Comparison of ENCODE assay signal across 31 cellular contexts in the genomic region with DNA sequence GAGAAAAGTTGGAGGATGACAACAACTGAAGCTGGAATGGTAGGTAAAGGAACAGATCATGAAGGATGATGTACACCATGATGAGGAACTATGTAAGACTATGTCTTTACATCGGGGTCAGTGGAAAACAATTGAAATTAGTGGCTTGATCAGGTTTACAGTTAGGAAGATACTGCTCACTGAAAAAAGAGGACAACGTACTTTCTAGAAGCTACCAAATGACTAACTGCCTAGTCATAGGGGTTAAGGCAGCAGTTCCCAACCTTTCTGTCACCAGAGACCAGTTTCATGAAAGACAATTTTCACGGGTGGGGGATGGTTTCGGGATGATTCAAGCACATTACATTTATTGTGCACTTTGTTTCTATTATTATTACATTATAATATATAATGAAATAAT.
"Had no signal": no experiment of that assay in that cellular context is flagged by ENCODE, and none has a peak within 500 bp of the region (broad histone marks: within the 10 kb centered on the region; RNA-seq: fewer than 3 reads in every experiment).

No MANE protein-coding gene starts in this region.

- ATAC-seq: esophagus mucosa; foreskin keratinocyte; gastroesophageal sphincter; heart left ventricle; left lobe of liver; mucosa of descending colon; natural killer cell treated with Interleukin-12 subunit alpha and Interleukin-12 subunit beta and Interleukin-15 and Interleukin-18, amount 100 ng/mL, for 72 hours; right cardiac atrium; stimulated activated memory B cell treated with anti-CD40 and anti-IgM and Interleukin-4, amounts not matched to agents 10 μg/mL and 1 μg/mL and 100 μg/mL, for 72 hours; stimulated activated naive CD8-positive, alpha-beta T cell treated with anti-CD3 and anti-CD28 coated beads, Interleukin-15, Interleukin-2, amounts not matched to agents 100 U/mL and 50 U/mL, for 24 hours had no signal

- H3K9me3 ChIP-seq: colonic mucosa, gastroesophageal sphincter, heart left ventricle, mucosa of descending colon, neutrophil, prostate gland, sigmoid colon, testis, tibial artery had no signal

- H3K27me3 ChIP-seq: colonic mucosa, gastroesophageal sphincter, heart left ventricle, hepatocyte, sigmoid colon, testis, tibial artery had no signal

- H3K9me3 Mint-ChIP-seq: dendritic cell treated with granulocyte-macrophage colony-stimulating factor and Interleukin-4, amounts not matched to agents 40 ng/mL and 50 ng/mL, for 4 days; endodermal cell; naive B cell; natural killer cell treated with Interleukin-12 subunit alpha and Interleukin-12 subunit beta and Interleukin-15 and Interleukin-18, amount 100 ng/mL, for 72 hours; stimulated activated memory B cell treated with anti-CD40 and anti-IgM and Interleukin-4, amounts not matched to agents 10 μg/mL and 1 μg/mL and 100 μg/mL, for 72 hours; type B pancreatic cell had no signal

- H3K27ac ChIP-seq: colonic mucosa, epithelial cell of prostate, foreskin keratinocyte, gastroesophageal sphincter, heart left ventricle, hepatocyte, neutrophil, parathyroid adenoma, prostate gland, sigmoid colon, testis, tibial artery had no signal

- H3K36me3 Mint-ChIP-seq: mesothelial cell of epicardium; naive B cell; natural killer cell treated with Interleukin-12 subunit alpha and Interleukin-12 subunit beta and Interleukin-15 and Interleukin-18, amount 100 ng/mL, for 72 hours; stimulated activated memory B cell treated with anti-CD40 and anti-IgM and Interleukin-4, amounts not matched to agents 10 μg/mL and 1 μg/mL and 100 μg/mL, for 72 hours; type B pancreatic cell had no signal

- H3K4me1 Mint-ChIP-seq: mesothelial cell of epicardium, neural crest cell had no signal

- H2AFZ ChIP-seq: hepatocyte, parathyroid adenoma had no signal

- H3K36me3 ChIP-seq: colonic mucosa, gastroesophageal sphincter, heart left ventricle, neutrophil, prostate gland, sigmoid colon, tibial artery had no signal

- H3K4me3 Mint-ChIP-seq: dendritic cell treated with granulocyte-macrophage colony-stimulating factor and Interleukin-4, amounts not matched to agents 40 ng/mL and 50 ng/mL, for 4 days; endodermal cell; mesothelial cell of epicardium; naive B cell; natural killer cell treated with Interleukin-12 subunit alpha and Interleukin-12 subunit beta and Interleukin-15 and Interleukin-18, amount 100 ng/mL, for 72 hours; neural crest cell; stimulated activated memory B cell treated with anti-CD40 and anti-IgM and Interleukin-4, amounts not matched to agents 10 μg/mL and 1 μg/mL and 100 μg/mL, for 72 hours; type B pancreatic cell had no signal

- H3K4me2 ChIP-seq: hepatocyte had no signal

- H3K4me1 ChIP-seq: colonic mucosa, foreskin keratinocyte, gastroesophageal sphincter, parathyroid adenoma, prostate gland, sigmoid colon, testis had no signal

- H3K27me3 Mint-ChIP-seq: naive B cell; stimulated activated memory B cell treated with anti-CD40 and anti-IgM and Interleukin-4, amounts not matched to agents 10 μg/mL and 1 μg/mL and 100 μg/mL, for 72 hours; type B pancreatic cell had no signal

- H3K9ac ChIP-seq: parathyroid adenoma had no signal

- H3K4me3 ChIP-seq: colonic mucosa, gastroesophageal sphincter, heart left ventricle, hepatocyte, mucosa of descending colon, prostate gland, sigmoid colon, testis, tibial artery had no signal

- H3K79me2 ChIP-seq: hepatocyte, parathyroid adenoma had no signal

- H3K27ac Mint-ChIP-seq: dendritic cell treated with granulocyte-macrophage colony-stimulating factor and Interleukin-4, amounts not matched to agents 40 ng/mL and 50 ng/mL, for 4 days; endodermal cell; mesothelial cell of epicardium; naive B cell; natural killer cell treated with Interleukin-12 subunit alpha and Interleukin-12 subunit beta and Interleukin-15 and Interleukin-18, amount 100 ng/mL, for 72 hours; type B pancreatic cell had no signal

- DNase-seq: colonic mucosa; effector CD8-positive, alpha-beta T cell; endodermal cell; foreskin keratinocyte; heart left ventricle; kidney; mesenchymal stem cell; mucosa of descending colon; naive B cell; right cardiac atrium; sigmoid colon; stimulated activated CD4-positive, alpha-beta T cell treated with anti-CD3 and anti-CD28 coated beads, Interleukin-2, amount 100 ng/mL, for 24 hours; stimulated activated CD4-positive, alpha-beta T cell treated with anti-CD3 and anti-CD28 coated beads, Interleukin-4, amount 100 ng/mL, for 24 hours; stimulated activated naive CD8-positive, alpha-beta T cell treated with anti-CD3 and anti-CD28 coated beads, Interleukin-15, Interleukin-2, amounts not matched to agents 100 U/mL and 50 U/mL, for 24 hours; substantia nigra; testis; tibial artery had no signal
